ENCODE assay signal across 12 cellular contexts in the genomic region with DNA sequence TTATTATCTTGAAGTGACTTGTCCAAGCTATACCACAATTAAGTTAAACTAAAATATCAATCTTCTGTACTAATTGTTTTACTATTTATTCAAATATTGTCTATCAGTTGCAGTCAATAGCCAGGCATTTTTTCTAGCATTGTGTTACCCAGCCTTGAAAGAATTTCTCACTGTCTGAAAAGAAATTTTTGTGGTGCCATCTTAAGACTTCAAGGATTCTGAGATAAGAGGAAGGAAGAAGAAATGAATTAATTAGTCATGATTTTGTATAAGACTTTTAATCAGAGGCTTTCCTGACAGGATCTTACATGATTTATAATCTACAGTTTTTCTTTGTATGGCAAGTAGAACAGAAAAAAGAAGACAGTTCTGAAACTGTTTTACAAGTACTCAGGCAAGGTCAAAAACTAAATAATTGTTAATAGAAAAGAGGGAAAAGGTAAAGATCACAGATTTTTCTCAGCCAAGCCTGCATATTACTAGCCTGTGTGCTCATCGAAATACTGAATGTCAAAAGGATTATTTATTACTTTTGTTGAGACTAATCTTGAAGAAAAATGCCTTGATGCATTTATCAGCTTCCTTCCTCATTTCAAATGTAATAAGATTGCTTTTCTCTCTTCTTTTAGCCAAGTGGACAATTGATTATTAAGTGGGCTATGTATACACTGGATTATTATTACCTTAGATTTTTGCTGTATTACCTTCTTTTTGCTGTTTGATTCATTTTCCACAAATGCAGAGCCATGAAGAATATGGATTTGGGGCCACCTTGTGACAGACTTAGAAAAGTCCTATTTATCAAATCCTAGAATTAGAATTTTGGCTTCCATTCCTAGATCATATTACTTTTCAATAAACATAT. TPM values are rescaled to one million over a fixed set of nuclear protein-coding genes. Genes with fewer than 3 reads are reported as not detected.
DNase-seq lines count a peak whose midpoint lies in the region; ATAC-seq and TF ChIP-seq lines count a peak whose summit lies in the region.
"Had no signal": no experiment of that assay in that cellular context is flagged by ENCODE, and none has a peak within 500 bp of the region (broad histone marks: within the 10 kb centered on the region; RNA-seq: fewer than 3 reads in every experiment).

No MANE protein-coding gene starts in this region.

- H3K9me3 ChIP-seq in heart left ventricle, result no peaks in the 10 kb centered on the region
- H3K9me3 ChIP-seq in right cardiac atrium (ENCODE audit: control insufficient read depth, low read length), result no peaks in the 10 kb centered on the region
- H3K9me3 ChIP-seq in upper lobe of right lung, result no peaks in the 10 kb centered on the region

- DNase-seq in heart left ventricle, result no peak
- no peak for DNase-seq in right cardiac atrium
- DNase-seq in RPMI8226, result peak; percentile 6
- DNase-seq in fibroblast of villous mesenchyme (ENCODE audit: low read depth), result peak; percentile 65
- DNase-seq in upper lobe of right lung, result no peak
- DNase-seq in D341Med (ENCODE audit: low spot score), result no peak
- DNase-seq in activated CD4-positive, alpha-beta T cell treated with anti-CD3 and anti-CD28 coated beads for 4 hours, result no peak
- DNase-seq: activated B cell treated with CpG ODN at 0.5 μM for 24 hours, DMS153, NCI-H1092 treated with DMSO at 0.1 percent for 48 hours had no signal

- ATAC-seq in heart left ventricle (no peak), right cardiac atrium (no peak), upper lobe of right lung (no peak), HG03280 (IDR thresholded peaks at IDR 0.05; ENCODE audit: unreplicated experiment) (no peak)

- peaks cover 0 to 7% (median 0%) of the 10 kb centered on the region in 9 donors for H3K27me3 ChIP-seq in heart left ventricle
- H3K27me3 ChIP-seq in right cardiac atrium (ENCODE audit: control insufficient read depth, insufficient read depth), result no peaks in the 10 kb centered on the region
- no peaks in the 10 kb centered on the region for H3K27me3 ChIP-seq in upper lobe of right lung

- TF ChIP-seq CTCF in heart left ventricle (IDR thresholded peaks at IDR 0.05) (peak in 9 of 12 donors; percentile 19 to 54 (median 45)), fibroblast of villous mesenchyme (IDR thresholded peaks at IDR 0.05; ENCODE audit: insufficient read depth, low read depth, low read length) (peak; percentile 51), upper lobe of right lung (IDR thresholded peaks at IDR 0.05) (peak; percentile 49)

- WGBS in heart left ventricle, 4 donors, result 71 to 89% (median 83%) methylated on average over 1 of the region's 1 CpG
- 64% methylated on average over 1 of the region's 1 CpG for WGBS in right cardiac atrium

- H3K36me3 ChIP-seq in heart left ventricle (no peaks in the 10 kb centered on the region), upper lobe of right lung (no peaks in the 10 kb centered on the region)

- no peak for TF ChIP-seq POLR2A in heart left ventricle (IDR thresholded peaks at IDR 0.05)

- no peak overlapping the region for H3K27ac ChIP-seq in heart left ventricle
- H3K27ac ChIP-seq in right cardiac atrium (ENCODE audit: low read length), result no peak overlapping the region
- no peak overlapping the region for H3K27ac ChIP-seq in upper lobe of right lung

- intact Hi-C loops in heart left ventricle (cut with DNase I) (loop anchor here in 8 of 10 donors (2.0 to 10.0 kb wide), 9 partner anchors 188 to 261 kb away; no protein-coding TSS in a partner anchor), right cardiac atrium (cut with DNase I) (loop anchor here in 2 of 4 donors (5.0 to 10.0 kb wide), 3 partner anchors 214 to 261 kb away; no protein-coding TSS in a partner anchor), upper lobe of right lung (cut with DNase I) (no loop called here)

- no peak overlapping the region for H3K4me3 ChIP-seq in heart left ventricle
- no peak overlapping the region for H3K4me3 ChIP-seq in right cardiac atrium (ENCODE audit: low read length)
- H3K4me3 ChIP-seq in fibroblast of villous mesenchyme (ENCODE audit: low read depth, low read length), result no peak overlapping the region
- no peak overlapping the region for H3K4me3 ChIP-seq in upper lobe of right lung

- H3K4me1 ChIP-seq in heart left ventricle (peaks cover 0 to 6% (median 0%) of the 10 kb centered on the region in 12 donors), right cardiac atrium (ENCODE audit: control insufficient read depth, insufficient read depth, low read length) (no peaks in the 10 kb centered on the region), upper lobe of right lung (peaks cover 4% of the 10 kb centered on the region)

RNA-seq across cellular contexts. Expression of gene CXCL1, which starts 53.8 kb away (rescaled TPM):
- total RNA-seq in heart left ventricle (10 to 100 TPM in 1 of 9 donors, 1 to 10 TPM in 5, under 1 TPM in 2, not detected in 1; 0.26 to 14.9 (median 1.5) TPM), right cardiac atrium (1 to 10 TPM; 2.4 to 7.4 (median 3.4) TPM), fibroblast of villous mesenchyme (17.4 and 134 TPM in 2 replicates), upper lobe of right lung (8.2 TPM)
- polyA plus RNA-seq in heart left ventricle (1 to 10 TPM; 1.8 to 1.9 TPM), right cardiac atrium (4.4 TPM)
- total RNA-seq: activated B cell treated with CpG ODN at 0.5 μM for 24 hours had no signal

RNA-seq across cellular contexts. Expression of gene PF4, which starts 58.8 kb away (rescaled TPM):
- total RNA-seq in heart left ventricle, result 1 to 10 TPM in 1 of 9 donors, under 1 TPM in 2, not detected in 6; 0.48 to 2.6 (median 0.51) TPM
- under 1 TPM in 1 of 2 donors, not detected in 1; 0.65 TPM for polyA plus RNA-seq in heart left ventricle
- total RNA-seq in right cardiac atrium, result not detected
- polyA plus RNA-seq in right cardiac atrium, result 0.18 TPM
- total RNA-seq in fibroblast of villous mesenchyme, result not detected in 2 replicates
- 2.4 TPM for total RNA-seq in upper lobe of right lung
- total RNA-seq: activated B cell treated with CpG ODN at 0.5 μM for 24 hours, mucosa of gallbladder had no signal

Comparison
In these comparisons a context has a peak if more than half of its experiments do, and no peak if none do; other contexts are left out.
1. DNase-seq: peak in RPMI8226 (single experiment) and fibroblast of villous mesenchyme (single experiment); none in heart left ventricle (0 of 5), right cardiac atrium (0 of 3), upper lobe of right lung (single experiment), D341Med (single experiment) and activated CD4-positive, alpha-beta T cell treated with anti-CD3 and anti-CD28 coated beads for 4 hours (0 of 2).
2. Peak in every context shown above with its lines, with median percentiles within 50 percentile points of each other: CTCF ChIP-seq.